11 cellular contexts compared by ENCODE assay signal in the genomic region with DNA sequence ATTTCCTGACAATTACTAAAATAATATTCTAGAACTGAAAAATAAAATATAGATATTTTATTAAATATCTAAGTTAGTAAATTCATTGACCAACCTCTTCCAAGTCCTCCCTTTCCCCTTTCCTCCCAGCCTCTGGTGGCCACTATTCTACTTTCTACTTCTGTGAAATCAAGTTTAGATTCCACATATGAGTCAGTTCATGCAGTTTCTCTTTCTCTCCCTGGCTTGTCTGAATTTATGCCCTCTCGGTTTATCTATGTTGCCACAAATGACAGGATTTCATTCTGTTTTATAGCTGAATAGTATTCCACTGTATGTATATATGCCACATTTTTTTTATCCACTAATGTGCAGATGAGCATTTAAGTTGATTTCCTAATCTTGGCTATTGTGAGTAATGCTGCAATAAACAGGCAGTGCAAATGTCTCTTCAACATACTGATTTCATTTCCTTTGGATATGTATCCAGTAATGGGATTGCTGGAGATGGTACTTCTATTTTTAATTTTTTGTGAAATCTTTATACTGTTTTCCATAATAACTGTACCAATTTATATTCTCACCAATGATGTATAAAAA. TPM values are rescaled to one million over a fixed set of nuclear protein-coding genes. Genes with fewer than 3 reads are reported as not detected.
DNase-seq lines count a peak whose midpoint lies in the region; ATAC-seq and TF ChIP-seq lines count a peak whose summit lies in the region.
"Had no signal": no experiment of that assay in that cellular context is flagged by ENCODE, and none has a peak within 500 bp of the region (broad histone marks: within the 10 kb centered on the region; RNA-seq: fewer than 3 reads in every experiment).

No MANE protein-coding gene starts in this region.

- DNase-seq in fibroblast of mammary gland (ENCODE audit: low read depth) (peak; percentile 63), SJCRH30 (no peak), NCI-H2196 (lab: John Stamatoyannopoulos, UW; ENCODE audit: unreplicated experiment) (no peak), left ventricle myocardium superior (no peak), Karpas-422 (no peak)
- DNase-seq: spleen had no signal

- no peak overlapping the region for H3K27ac ChIP-seq in SJCRH30
- H3K27ac ChIP-seq in Karpas-422 (ENCODE audit: low read length): no peak overlapping the region
- H3K27ac ChIP-seq: spleen, tibial nerve had no signal

- no peak overlapping the region for H3K4me3 ChIP-seq in fibroblast of mammary gland (ENCODE audit: control insufficient read depth, low read depth, low read length)
- H3K4me3 ChIP-seq in SJCRH30: no peak overlapping the region
- H3K4me3 ChIP-seq in Karpas-422 (ENCODE audit: low read length): no peak overlapping the region
- H3K4me3 ChIP-seq: spleen, tibial nerve had no signal

- H4K20me1 ChIP-seq in Karpas-422 (ENCODE audit: insufficient read depth, low read depth, low read length): no peaks in the 10 kb centered on the region

- H3K9ac ChIP-seq in Karpas-422 (ENCODE audit: low read length): no peak overlapping the region

- H3K36me3 ChIP-seq in SJCRH30: no peaks in the 10 kb centered on the region
- no peaks in the 10 kb centered on the region for H3K36me3 ChIP-seq in Karpas-422 (ENCODE audit: insufficient read depth, low read length)
- H3K36me3 ChIP-seq: spleen, tibial nerve had no signal

- no peaks in the 10 kb centered on the region for H3K9me2 ChIP-seq in Karpas-422 (replicated peaks; ENCODE audit: insufficient read depth, low read length)

- no peaks in the 10 kb centered on the region for H3K79me2 ChIP-seq in Karpas-422 (ENCODE audit: low read length)

- no peak overlapping the region for H2AFZ ChIP-seq in Karpas-422 (ENCODE audit: low read length)

- intact Hi-C loops in left ventricle myocardium superior (cut with micrococcal nuclease): no loop called here

- peak; percentile 97 for ATAC-seq in GM18517 (IDR thresholded peaks at IDR 0.05; ENCODE audit: unreplicated experiment)
- peak; percentile 87 for ATAC-seq in GM21515 (IDR thresholded peaks at IDR 0.05; ENCODE audit: unreplicated experiment)
- ATAC-seq in HG03175 (IDR thresholded peaks at IDR 0.05; ENCODE audit: unreplicated experiment): peak; percentile 99
- ATAC-seq in left ventricle myocardium superior: no peak
- ATAC-seq: Panc1 had no signal

- H3K4me2 ChIP-seq in Karpas-422 (ENCODE audit: low read depth, low read length, poor library complexity, severe bottlenecking): no peak overlapping the region

- H3K4me1 ChIP-seq in SJCRH30: peaks cover 7% of the 10 kb centered on the region; the same call in 1 of the 2 replicates
- H3K4me1 ChIP-seq in Karpas-422 (ENCODE audit: low read length): no peaks in the 10 kb centered on the region
- H3K4me1 ChIP-seq: spleen had no signal

- H3K27me3 ChIP-seq in SJCRH30 (no peaks in the 10 kb centered on the region), Karpas-422 (ENCODE audit: low read length) (no peaks in the 10 kb centered on the region)
- H3K27me3 ChIP-seq: spleen, tibial nerve had no signal

- no peaks in the 10 kb centered on the region for H3K9me3 ChIP-seq in SJCRH30 (replicated peaks)
- H3K9me3 ChIP-seq in Karpas-422 (ENCODE audit: low read length): no peaks in the 10 kb centered on the region
- H3K9me3 ChIP-seq: spleen, tibial nerve had no signal

- TF ChIP-seq CTCF in fibroblast of mammary gland (conservative IDR thresholded peaks at IDR 0.05; ENCODE audit: control insufficient read depth, insufficient read depth, low read depth, low read length): peak; percentile 11

RNA-seq across cellular contexts. Expression of gene WDR36, which starts 52.3 kb away (rescaled TPM):
- total RNA-seq in SJCRH30 (2014; rRNA removed; shearing (Covaris generic)): 58.6 and 62.9 TPM in 2 replicates
- total RNA-seq in left ventricle myocardium superior: 14.5 TPM
- 32.2 and 73.5 TPM in 2 replicates for total RNA-seq in Karpas-422 (2014; rRNA removed; shearing (Covaris generic); ENCODE audit: low replicate concordance)
